Comparison of ENCODE assay signal across 2 cellular contexts in genomic region chr17:47238321-47239010, GRCh38.
TF ChIP-seq lines count a peak whose summit lies in the region.

No MANE protein-coding gene starts in this region.

TF ChIP-seq in IMR-90, 13 proteins besides CTCF, POLR2A, EP300 and RAD21:
- no peak for TF ChIP-seq MAFK (IDR thresholded peaks at IDR 0.05; ENCODE audit: low read depth, low read length)
- TF ChIP-seq USF2 (IDR thresholded peaks at IDR 0.05; ENCODE audit: low read depth, low read length), result no peak
- no peak for TF ChIP-seq CHD1 (IDR thresholded peaks at IDR 0.05; ENCODE audit: low read depth, low read length)
- no peak for TF ChIP-seq MAZ (IDR thresholded peaks at IDR 0.05; ENCODE audit: borderline replicate concordance, low read depth, low read length)
- no peak for TF ChIP-seq FOS (IDR thresholded peaks at IDR 0.05; ENCODE audit: low read depth, low read length)
- TF ChIP-seq BHLHE40 (IDR thresholded peaks at IDR 0.05; ENCODE audit: low read depth, low read length), result no peak
- no peak for TF ChIP-seq MXI1 (IDR thresholded peaks at IDR 0.05; ENCODE audit: borderline replicate concordance, low read depth, low read length)

TF ChIP-seq in endothelial cell of umbilical vein, 7 proteins besides CTCF, POLR2A, EP300 and RAD21:
- TF ChIP-seq MYC (IDR thresholded peaks at IDR 0.05; ENCODE audit: low read depth, low read length), result no peak
- no peak for TF ChIP-seq EZH2 (IDR thresholded peaks at IDR 0.05; ENCODE audit: borderline replicate concordance, low read depth, low read length, severe bottlenecking)
- no peak for TF ChIP-seq FOS (IDR thresholded peaks at IDR 0.05; ENCODE audit: borderline replicate concordance, insufficient read depth, low read length)
- no peak for TF ChIP-seq MAX (IDR thresholded peaks at IDR 0.05; ENCODE audit: insufficient read depth, insufficient read length)
- no peak for TF ChIP-seq GATA2 (IDR thresholded peaks at IDR 0.05; ENCODE audit: insufficient read depth, insufficient read length, low read depth, low read length)
- TF ChIP-seq POLR2AphosphoS5 (IDR thresholded peaks at IDR 0.05; ENCODE audit: insufficient read depth, low read depth, low read length), result no peak
- no peak for TF ChIP-seq JUN (IDR thresholded peaks at IDR 0.05; ENCODE audit: borderline replicate concordance, insufficient read depth, insufficient read length, low read depth)
TF ChIP-seq in endothelial cell of umbilical vein: peak in this region for 0.
